In the genomic region with DNA sequence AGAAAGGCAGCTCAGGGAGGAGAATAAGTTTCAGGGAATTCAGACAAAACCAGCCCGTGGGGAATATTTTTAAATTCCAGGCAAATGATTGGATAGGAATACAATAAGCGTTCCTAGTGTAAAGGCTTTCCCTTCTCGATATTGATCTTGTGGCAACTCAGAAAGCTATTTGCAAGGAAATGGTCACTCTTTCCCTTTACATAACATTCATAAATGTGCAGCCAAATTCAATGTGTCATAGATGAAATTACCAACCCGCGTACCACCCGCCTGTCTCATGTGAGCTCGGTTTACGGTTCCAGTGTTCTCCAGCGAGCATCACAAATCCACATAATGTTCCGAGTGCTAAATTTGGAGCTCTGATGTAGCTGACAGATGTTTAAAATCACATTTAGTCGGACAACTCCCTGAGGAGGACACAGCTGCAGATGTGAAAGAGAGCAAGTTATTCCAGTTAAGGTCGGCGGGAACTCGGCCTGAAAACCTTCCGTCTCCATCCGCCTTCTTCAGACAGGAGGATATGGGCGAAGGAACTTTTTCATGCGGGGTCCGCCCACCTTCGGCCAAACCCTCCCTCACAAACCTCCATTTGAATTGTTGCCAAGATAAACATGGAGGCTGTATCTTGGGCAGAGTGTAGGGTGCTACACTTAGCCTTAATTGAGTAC, we compare ENCODE assay signal across 17 cellular contexts.
DNase-seq lines count a peak whose midpoint lies in the region; ATAC-seq and TF ChIP-seq lines count a peak whose summit lies in the region.
"Had no signal": no experiment of that assay in that cellular context is flagged by ENCODE, and none has a peak within 500 bp of the region (broad histone marks: within the 10 kb centered on the region; RNA-seq: fewer than 3 reads in every experiment).

No MANE protein-coding gene starts in this region.

- 61% methylated on average over 20 of the region's 20 CpGs for WGBS in right cardiac atrium

- DNase-seq in AG08395 (ENCODE audit: low spot score) (peak; percentile 37), caudate nucleus (lab: John Stamatoyannopoulos, UW) (no peak), right cardiac atrium (peak; percentile 64 to 84 (median 82)), GM23338 (ENCODE audit: low spot score) (no peak), GDM1 (lab: John Stamatoyannopoulos, UW) (no peak)
- no peak for DNase-seq in stimulated activated naive CD8-positive, alpha-beta T cell treated with anti-CD3 and anti-CD28 coated beads, Interleukin-15, Interleukin-2, amounts not matched to agents 100 U/mL and 50 U/mL, for 24 hours
- DNase-seq: activated naive CD8-positive, alpha-beta T cell treated with anti-CD3 and anti-CD28 coated beads for 36 hours; activated T-cell treated with anti-CD3 and anti-CD28 coated beads, Interleukin-2, amount 50 U/mL, for 48 hours; CD8-positive, alpha-beta T cell; EL; GOT3; head of caudate nucleus; NCI-H1694 treated with DMSO at 0.1 percent for 48 hours; NCI-H510A treated with DMSO at 0.1 percent for 48 hours had no signal

- intact Hi-C loops in right cardiac atrium (cut with DNase I): no loop called here

- no peaks in the 10 kb centered on the region for H3K79me2 ChIP-seq in GM23338 (replicated peaks; ENCODE audit: insufficient read depth)

- H3K27me3 Mint-ChIP-seq in GM23338 (ENCODE audit: insufficient read depth, low read depth, poor library complexity): no peaks in the 10 kb centered on the region
- H3K27me3 Mint-ChIP-seq: activated naive CD8-positive, alpha-beta T cell treated with anti-CD3 and anti-CD28 coated beads for 36 hours had no signal

- ATAC-seq in right cardiac atrium (peak; percentile 84 to 85), GM23338 (no peak), GM18868 (IDR thresholded peaks at IDR 0.05; ENCODE audit: unreplicated experiment) (no peak)
- no peak for ATAC-seq in stimulated activated naive CD8-positive, alpha-beta T cell treated with anti-CD3 and anti-CD28 coated beads, Interleukin-15, Interleukin-2, amounts not matched to agents 100 U/mL and 50 U/mL, for 24 hours
- ATAC-seq: CD8-positive, alpha-beta T cell had no signal

- H3K9me3 ChIP-seq in right cardiac atrium (ENCODE audit: control insufficient read depth, low read length) (no peaks in the 10 kb centered on the region), skeletal muscle tissue (ENCODE audit: control insufficient read depth in 3 of 3, low read length in 3 of 3) (no peaks in the 10 kb centered on the region)

- no peak overlapping the region for H3K9ac ChIP-seq in skeletal muscle tissue (ENCODE audit: low read depth in 1 of 3, low read length in 3 of 3)

- no peak for TF ChIP-seq CTCF in GM23338 (conservative IDR thresholded peaks at IDR 0.05; ENCODE audit: low read depth in 2 of 2)

- no peaks in the 10 kb centered on the region for H3K9me2 ChIP-seq in GM23338 (ENCODE audit: insufficient read depth)

- no peak overlapping the region for H3K4me3 ChIP-seq in right cardiac atrium (ENCODE audit: low read length)
- peak overlapping the region in 2 of 3 donors; percentile 4 to 34 for H3K4me3 ChIP-seq in skeletal muscle tissue (ENCODE audit: low read length in 3 of 3)
- H3K4me3 ChIP-seq in GM23338: no peak overlapping the region
- H3K4me3 ChIP-seq: SK-N-MC had no signal

- no peaks in the 10 kb centered on the region for H3K4me1 Mint-ChIP-seq in GM23338

- H3K4me3 Mint-ChIP-seq in GM23338: no peak overlapping the region
- H3K4me3 Mint-ChIP-seq: activated naive CD8-positive, alpha-beta T cell treated with anti-CD3 and anti-CD28 coated beads for 36 hours; CD8-positive, alpha-beta T cell had no signal

- no peak overlapping the region for H3K27ac Mint-ChIP-seq in GM23338
- H3K27ac Mint-ChIP-seq: activated naive CD8-positive, alpha-beta T cell treated with anti-CD3 and anti-CD28 coated beads for 36 hours; CD8-positive, alpha-beta T cell had no signal

- H2AFZ ChIP-seq in GM23338: no peak overlapping the region

- H3K27me3 ChIP-seq in right cardiac atrium (ENCODE audit: control insufficient read depth, insufficient read depth) (no peaks in the 10 kb centered on the region), skeletal muscle tissue (ENCODE audit: control insufficient read depth in 3 of 3, insufficient read depth in 3 of 3, low read length in 3 of 3) (no peaks in the 10 kb centered on the region), GM23338 (ENCODE audit: insufficient read depth) (no peaks in the 10 kb centered on the region)

- H3K36me3 ChIP-seq in skeletal muscle tissue (ENCODE audit: control insufficient read depth in 3 of 3, insufficient read depth in 3 of 3, low read length in 3 of 3) (no peaks in the 10 kb centered on the region), GM23338 (ENCODE audit: insufficient read depth) (no peaks in the 10 kb centered on the region)

- H3K27ac ChIP-seq in caudate nucleus (ENCODE audit: low read depth, low read length): peak overlapping the region; percentile 24
- H3K27ac ChIP-seq in right cardiac atrium (ENCODE audit: low read length): peak overlapping the region; percentile 71
- peak overlapping the region; percentile 55 for H3K27ac ChIP-seq in skeletal muscle tissue (ENCODE audit: low read depth, low read length)
- H3K27ac ChIP-seq in GM23338 (ENCODE audit: low read depth): no peak overlapping the region
- H3K27ac ChIP-seq: SK-N-MC had no signal

- H3K4me2 ChIP-seq in GM23338: no peak overlapping the region

- H3F3A ChIP-seq in GM23338 (replicated peaks; ENCODE audit: low read depth): no peaks in the 10 kb centered on the region

- no peaks in the 10 kb centered on the region; the same call in 1 of the 2 replicates for H4K20me1 ChIP-seq in GM23338 (replicated peaks; ENCODE audit: insufficient read depth)

- no peaks in the 10 kb centered on the region for H3K9me3 Mint-ChIP-seq in GM23338
- H3K9me3 Mint-ChIP-seq: activated naive CD8-positive, alpha-beta T cell treated with anti-CD3 and anti-CD28 coated beads for 36 hours; CD8-positive, alpha-beta T cell had no signal

- H3K36me3 Mint-ChIP-seq in GM23338 (ENCODE audit: low read depth): no peaks in the 10 kb centered on the region
- H3K36me3 Mint-ChIP-seq: activated naive CD8-positive, alpha-beta T cell treated with anti-CD3 and anti-CD28 coated beads for 36 hours; CD8-positive, alpha-beta T cell had no signal

- H3K4me1 ChIP-seq in right cardiac atrium (ENCODE audit: control insufficient read depth, insufficient read depth, low read length): peaks cover 4% of the 10 kb centered on the region
- peaks cover 28 to 34% (median 31%) of the 10 kb centered on the region in 3 donors for H3K4me1 ChIP-seq in skeletal muscle tissue (ENCODE audit: control insufficient read depth in 3 of 3, insufficient read depth in 3 of 3, low read length in 3 of 3)
- H3K4me1 ChIP-seq in GM23338 (ENCODE audit: insufficient read depth): no peaks in the 10 kb centered on the region

TF ChIP-seq in GM23338, 12 proteins besides CTCF, POLR2A, EP300 and RAD21:
- TF ChIP-seq ETS1 (IDR thresholded peaks at IDR 0.05) (no peak), EZH2 (IDR thresholded peaks at IDR 0.05; ENCODE audit: low read depth, unreplicated experiment) (no peak), CREB1 (CRISPR knock-in tag; IDR thresholded peaks at IDR 0.05; ENCODE audit: low read depth) (no peak), NANOG (IDR thresholded peaks at IDR 0.05; ENCODE audit: borderline replicate concordance) (no peak), JUNB (IDR thresholded peaks at IDR 0.05; ENCODE audit: unreplicated experiment) (no peak), EZH2phosphoT487 (IDR thresholded peaks at IDR 0.05; ENCODE audit: unreplicated experiment) (no peak), ZNF114 (CRISPR knock-in tag; IDR thresholded peaks at IDR 0.05) (no peak)

Comparison
In these comparisons a context has a peak if more than half of its experiments do, and no peak if none do; other contexts are left out.
1. DNase-seq: peak in AG08395 (single experiment) and right cardiac atrium (3 of 3); none in caudate nucleus (0 of 61), GM23338 (single experiment), stimulated activated naive CD8-positive, alpha-beta T cell treated with anti-CD3 and anti-CD28 coated beads, Interleukin-15, Interleukin-2, amounts not matched to agents 100 U/mL and 50 U/mL, for 24 hours (single experiment) and GDM1 (single experiment).
2. ATAC-seq: peak in right cardiac atrium (2 of 2); none in GM23338 (single experiment), stimulated activated naive CD8-positive, alpha-beta T cell treated with anti-CD3 and anti-CD28 coated beads, Interleukin-15, Interleukin-2, amounts not matched to agents 100 U/mL and 50 U/mL, for 24 hours (single experiment) and GM18868 (single experiment).
3. H3K4me3 ChIP-seq: peak in skeletal muscle tissue (2 of 3); none in right cardiac atrium (single experiment) and GM23338 (single experiment).